ENCODE assay signal across 23 cellular contexts in genomic region chr1:113248494-113248893, GRCh38.
"Had no signal": no experiment of that assay in that cellular context is flagged by ENCODE, and none has a peak within 500 bp of the region (broad histone marks: within the 10 kb centered on the region; RNA-seq: fewer than 3 reads in every experiment).

No MANE protein-coding gene starts in this region.

- H3K9me3 ChIP-seq: esophagus muscularis mucosa, gastroesophageal sphincter, left ventricle myocardium inferior, lower lobe of right lung, stomach, upper lobe of right lung had no signal

- H3K4me1 Mint-ChIP-seq: naive B cell; stimulated activated naive B cell treated with anti-CD40 and anti-IgM and Interleukin-4, amounts not matched to agents 10 μg/mL and 1 μg/mL and 100 μg/mL, for 72 hours had no signal

- H3K4me1 ChIP-seq: gastroesophageal sphincter, upper lobe of right lung had no signal

- H3K4me3 ChIP-seq: coronary artery, esophagus muscularis mucosa, gastroesophageal sphincter, left ventricle myocardium inferior, lower lobe of right lung, stomach, upper lobe of right lung had no signal

- H3K27ac Mint-ChIP-seq: endodermal cell; naive B cell; stimulated activated naive B cell treated with anti-CD40 and anti-IgM and Interleukin-4, amounts not matched to agents 10 μg/mL and 1 μg/mL and 100 μg/mL, for 72 hours had no signal

- H3K27me3 ChIP-seq: esophagus muscularis mucosa, gastroesophageal sphincter, stomach, upper lobe of right lung had no signal

- H3K9me3 Mint-ChIP-seq: endodermal cell; nephron; stimulated activated naive B cell treated with anti-CD40 and anti-IgM and Interleukin-4, amounts not matched to agents 10 μg/mL and 1 μg/mL and 100 μg/mL, for 72 hours had no signal

- DNase-seq: caudate nucleus; effector CD4-positive, alpha-beta T cell; endodermal cell; foreskin fibroblast; glutamatergic neuron; islet precursor cell; left ventricle myocardium inferior; lower lobe of right lung; mesenchymal stem cell; midbrain; naive B cell; posterior cingulate gyrus; stimulated activated CD4-positive, alpha-beta T cell treated with anti-CD3 and anti-CD28 coated beads, Interleukin-2, amount 100 ng/mL, for 24 hours; stimulated activated CD4-positive, alpha-beta T cell treated with anti-CD3 and anti-CD28 coated beads, Interleukin-4, amount 100 ng/mL, for 4 hours; stimulated activated naive B cell treated with anti-CD40 and anti-IgM and Interleukin-4, amounts not matched to agents 10 μg/mL and 1 μg/mL and 100 μg/mL, for 72 hours; stomach; substantia nigra; upper lobe of right lung had no signal

- H3K36me3 Mint-ChIP-seq: naive B cell; stimulated activated naive B cell treated with anti-CD40 and anti-IgM and Interleukin-4, amounts not matched to agents 10 μg/mL and 1 μg/mL and 100 μg/mL, for 72 hours had no signal

- ATAC-seq: gastroesophageal sphincter; lower lobe of right lung; sciatic nerve; stimulated activated naive B cell treated with anti-CD40 and anti-IgM and Interleukin-4, amounts not matched to agents 10 μg/mL and 1 μg/mL and 100 μg/mL, for 72 hours; upper lobe of right lung had no signal

- H3K36me3 ChIP-seq: esophagus muscularis mucosa, gastroesophageal sphincter, left ventricle myocardium inferior, lower lobe of right lung, stomach, upper lobe of right lung had no signal

- H3K4me3 Mint-ChIP-seq: endodermal cell; naive B cell; nephron; stimulated activated naive B cell treated with anti-CD40 and anti-IgM and Interleukin-4, amounts not matched to agents 10 μg/mL and 1 μg/mL and 100 μg/mL, for 72 hours had no signal

- H3K27ac ChIP-seq: coronary artery, esophagus muscularis mucosa, gastroesophageal sphincter, left ventricle myocardium inferior, lower lobe of right lung, upper lobe of right lung had no signal
